ENCODE assay signal across 31 cellular contexts in the genomic region with DNA sequence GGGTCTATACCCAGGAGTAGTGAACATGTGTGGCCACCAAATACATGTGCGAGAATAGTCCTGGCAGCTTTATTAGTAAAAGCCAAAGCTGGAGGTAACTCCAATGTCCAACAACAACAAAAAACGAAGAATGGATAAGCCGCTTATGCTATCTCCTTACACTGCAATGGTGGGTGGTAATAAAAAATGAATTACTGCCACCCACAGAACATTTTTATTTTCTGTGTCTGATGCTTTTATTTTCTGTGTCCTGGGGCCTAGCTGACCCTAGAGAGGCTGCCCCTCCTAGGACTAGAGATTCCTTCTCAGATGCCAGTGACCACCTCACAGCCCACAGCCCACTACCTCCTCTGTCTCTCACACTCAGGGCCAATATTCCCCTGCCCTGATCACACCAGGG. TPM values are rescaled to one million over a fixed set of nuclear protein-coding genes. Genes with fewer than 3 reads are reported as not detected.
DNase-seq lines count a peak whose midpoint lies in the region; ATAC-seq and TF ChIP-seq lines count a peak whose summit lies in the region.
"Had no signal": no experiment of that assay in that cellular context is flagged by ENCODE, and none has a peak within 500 bp of the region (broad histone marks: within the 10 kb centered on the region; RNA-seq: fewer than 3 reads in every experiment).

No MANE protein-coding gene starts in this region.

- peaks cover 8 to 29% of the 10 kb centered on the region in 2 donors for H3K27me3 ChIP-seq in left lung
- H3K27me3 ChIP-seq in testis, result no peaks in the 10 kb centered on the region
- H3K27me3 ChIP-seq: MG63, Peyer's patch had no signal

- TF ChIP-seq CTCF in nephron (IDR thresholded peaks at IDR 0.05; ENCODE audit: unreplicated experiment in 3 of 3), result no peak
- no peak for TF ChIP-seq CTCF in left lung (IDR thresholded peaks at IDR 0.05)
- TF ChIP-seq CTCF in testis (IDR thresholded peaks at IDR 0.05), result no peak

- H3K4me1 Mint-ChIP-seq in activated naive CD8-positive, alpha-beta T cell (ENCODE audit: low read depth), result peaks cover 7% of the 10 kb centered on the region
- peaks cover 11% of the 10 kb centered on the region for H3K4me1 Mint-ChIP-seq in activated naive CD8-positive, alpha-beta T cell treated with anti-CD3 and anti-CD28 coated beads, Interleukin-2, amount 50 U/mL, for 24 hours
- H3K4me1 Mint-ChIP-seq in central memory CD8-positive, alpha-beta T cell, result peaks cover 15% of the 10 kb centered on the region
- peaks cover 11% of the 10 kb centered on the region for H3K4me1 Mint-ChIP-seq in nephron

- no peak for TF ChIP-seq POLR2A in testis (IDR thresholded peaks at IDR 0.05)

- H3K27ac Mint-ChIP-seq in activated naive CD8-positive, alpha-beta T cell, result no peak overlapping the region
- no peak overlapping the region for H3K27ac Mint-ChIP-seq in activated naive CD8-positive, alpha-beta T cell treated with anti-CD3 and anti-CD28 coated beads, Interleukin-2, amount 50 U/mL, for 24 hours
- peak overlapping the region; percentile 21 for H3K27ac Mint-ChIP-seq in central memory CD8-positive, alpha-beta T cell (ENCODE audit: low read depth)
- peak overlapping the region; percentile 59 to 79 (median 77) for H3K27ac Mint-ChIP-seq in nephron
- H3K27ac Mint-ChIP-seq: activated CD8-positive, alpha-beta T cell treated with anti-CD3 and anti-CD28 coated beads for 36 hours had no signal

- H3K4me3 ChIP-seq in left lung, result no peak overlapping the region
- H3K4me3 ChIP-seq in testis, result no peak overlapping the region
- H3K4me3 ChIP-seq: adrenal gland, heart left ventricle, lower lobe of right lung, MG63, psoas muscle had no signal

- no peaks in the 10 kb centered on the region for H3K36me3 Mint-ChIP-seq in activated naive CD8-positive, alpha-beta T cell
- H3K36me3 Mint-ChIP-seq in activated naive CD8-positive, alpha-beta T cell treated with anti-CD3 and anti-CD28 coated beads, Interleukin-2, amount 50 U/mL, for 24 hours (ENCODE audit: low read depth), result no peaks in the 10 kb centered on the region
- peaks cover 4% of the 10 kb centered on the region for H3K36me3 Mint-ChIP-seq in central memory CD8-positive, alpha-beta T cell (ENCODE audit: insufficient read depth)
- no peaks in the 10 kb centered on the region for H3K36me3 Mint-ChIP-seq in nephron (ENCODE audit: low read depth)

- H3K27ac ChIP-seq in left lung, result no peak overlapping the region
- no peak overlapping the region for H3K27ac ChIP-seq in testis
- H3K27ac ChIP-seq: adrenal gland, brain microvascular endothelial cell, heart left ventricle, lower lobe of right lung, Peyer's patch, psoas muscle had no signal

- peak overlapping the region; percentile 66 for H3K4me3 Mint-ChIP-seq in activated naive CD8-positive, alpha-beta T cell
- no peak overlapping the region for H3K4me3 Mint-ChIP-seq in activated naive CD8-positive, alpha-beta T cell treated with anti-CD3 and anti-CD28 coated beads, Interleukin-2, amount 50 U/mL, for 24 hours
- H3K4me3 Mint-ChIP-seq in central memory CD8-positive, alpha-beta T cell, result peak overlapping the region; percentile 5
- peak overlapping the region; percentile 13 to 51 (median 17) for H3K4me3 Mint-ChIP-seq in nephron
- H3K4me3 Mint-ChIP-seq: activated CD8-positive, alpha-beta T cell treated with anti-CD3 and anti-CD28 coated beads for 36 hours had no signal

- ATAC-seq in activated naive CD8-positive, alpha-beta T cell treated with anti-CD3 and anti-CD28 coated beads, Interleukin-2, amount 50 U/mL, for 24 hours, result no peak
- ATAC-seq in central memory CD8-positive, alpha-beta T cell (replicated peaks; ENCODE audit: extremely low read depth, poor library complexity, severe bottlenecking), result no peak
- ATAC-seq in left lung, result no peak
- ATAC-seq: activated CD4-positive, CD25-positive, alpha-beta regulatory T cell treated with anti-CD3 and anti-CD28 coated beads, Interleukin-2, amount 50 U/mL, for 24 hours; activated CD8-positive, alpha-beta T cell treated with anti-CD3 and anti-CD28 coated beads for 36 hours; psoas muscle; stimulated activated naive CD8-positive, alpha-beta T cell treated with anti-CD3 and anti-CD28 coated beads, Interleukin-15, Interleukin-2, amounts not matched to agents 100 U/mL and 50 U/mL, for 24 hours had no signal

- H3K9me3 ChIP-seq in left lung (no peaks in the 10 kb centered on the region), testis (no peaks in the 10 kb centered on the region)
- H3K9me3 ChIP-seq: adrenal gland, heart left ventricle, lower lobe of right lung, MG63, Peyer's patch, psoas muscle had no signal

- no peaks in the 10 kb centered on the region for H3K9me3 Mint-ChIP-seq in activated naive CD8-positive, alpha-beta T cell (ENCODE audit: low read depth)
- H3K9me3 Mint-ChIP-seq in activated naive CD8-positive, alpha-beta T cell treated with anti-CD3 and anti-CD28 coated beads, Interleukin-2, amount 50 U/mL, for 24 hours, result no peaks in the 10 kb centered on the region
- no peaks in the 10 kb centered on the region for H3K9me3 Mint-ChIP-seq in central memory CD8-positive, alpha-beta T cell
- no peaks in the 10 kb centered on the region for H3K9me3 Mint-ChIP-seq in nephron
- H3K9me3 Mint-ChIP-seq: activated CD8-positive, alpha-beta T cell treated with anti-CD3 and anti-CD28 coated beads for 36 hours had no signal

- intact Hi-C loops in left lung (cut with DNase I), result no loop called here
- intact Hi-C loops in testis (cut with DNase I; ENCODE audit: low total_unique reads), result no loop called here

- H3K27me3 Mint-ChIP-seq in activated naive CD8-positive, alpha-beta T cell, result no peaks in the 10 kb centered on the region
- peaks cover 4% of the 10 kb centered on the region for H3K27me3 Mint-ChIP-seq in activated naive CD8-positive, alpha-beta T cell treated with anti-CD3 and anti-CD28 coated beads, Interleukin-2, amount 50 U/mL, for 24 hours
- peaks cover 10% of the 10 kb centered on the region for H3K27me3 Mint-ChIP-seq in central memory CD8-positive, alpha-beta T cell
- H3K27me3 Mint-ChIP-seq in nephron (ENCODE audit: low read depth), result peaks cover 46% of the 10 kb centered on the region

- 76 to 78% methylated on average over 3 of the region's 3 CpGs for WGBS in testis, 2 donors

- H3K36me3 ChIP-seq in left lung (no peaks in the 10 kb centered on the region), testis (ENCODE audit: low read depth, missing control alignments) (no peaks in the 10 kb centered on the region)
- H3K36me3 ChIP-seq: adrenal gland, brain microvascular endothelial cell, heart left ventricle, lower lobe of right lung, MG63, Peyer's patch had no signal

- peaks cover 2 to 11% of the 10 kb centered on the region in 2 donors for H3K4me1 ChIP-seq in left lung
- no peaks in the 10 kb centered on the region for H3K4me1 ChIP-seq in testis

- DNase-seq in activated naive CD8-positive, alpha-beta T cell treated with anti-CD3 and anti-CD28 coated beads, Interleukin-2, amount 50 U/mL, for 24 hours, result no peak
- no peak for DNase-seq in central memory CD8-positive, alpha-beta T cell (ENCODE audit: low spot score in 2 of 2)
- no peak for DNase-seq in ACHN
- no peak for DNase-seq in left lung
- DNase-seq in testis, result no peak
- DNase-seq in NCI-H1417 treated with DMSO at 0.1 percent for 48 hours (lab: John Stamatoyannopoulos, UW), result no peak
- DNase-seq: activated CD8-positive, alpha-beta T cell treated with anti-CD3 and anti-CD28 coated beads for 36 hours; activated gamma-delta T cell; adrenal gland; AML-193; brain microvascular endothelial cell; COR-L47; effector CD4-positive, alpha-beta T cell; GOT3; heart left ventricle; KG1; lower lobe of right lung; MG63; NCI-H1105 treated with DMSO at 0.1 percent for 48 hours; NCI-H2081; NCI-H226; nucleus accumbens; psoas muscle; SHP77 treated with DMSO at 0.1 percent for 48 hours; stimulated activated CD4-positive, alpha-beta T cell treated with anti-CD3 and anti-CD28 coated beads, Interleukin-15, amount 100 ng/mL, for 24 hours; stimulated activated naive CD8-positive, alpha-beta T cell treated with anti-CD3 and anti-CD28 coated beads, Interleukin-15, Interleukin-2, amounts not matched to agents 100 U/mL and 50 U/mL, for 24 hours had no signal

- in situ Hi-C loops in ACHN (cut with HindIII; ENCODE audit: low pct_ligation_motif_present, low pct_unique_long_range_greater_than_20kb, low sequenced_read_pairs), result no loop called here

RNA-seq across cellular contexts. Expression of a gene that starts 5.4 kb away (rescaled TPM):
- total RNA-seq in left lung, result 1 to 10 TPM; 2.0 to 7.6 TPM
- total RNA-seq in testis, result 1 to 10 TPM; 3.3 to 5.9 TPM
- polyA plus RNA-seq in testis (ENCODE audit: insufficient read depth, low read depth, low replicate concordance), result 3.9 TPM
- total RNA-seq: fibroblast of villous mesenchyme had no signal

Comparison
In these comparisons a context has a peak if more than half of its experiments do, and no peak if none do; other contexts are left out.
1. H3K27ac Mint-ChIP-seq: peak in central memory CD8-positive, alpha-beta T cell (single experiment) and nephron (3 of 3); none in activated naive CD8-positive, alpha-beta T cell (single experiment) and activated naive CD8-positive, alpha-beta T cell treated with anti-CD3 and anti-CD28 coated beads, Interleukin-2, amount 50 U/mL, for 24 hours (single experiment).